8 cellular contexts compared by ENCODE assay signal in genomic region chr13:21458816-21459701, GRCh38. TPM values are rescaled to one million over a fixed set of nuclear protein-coding genes. Genes with fewer than 3 reads are reported as not detected.
DNase-seq lines count a peak whose midpoint lies in the region; ATAC-seq and TF ChIP-seq lines count a peak whose summit lies in the region.

ZDHHC20 (minus strand) TSS chr13:21459303; CDS start chr13:21459171, 132 bp downstream.

- no peak for TF ChIP-seq RAD21 in liver (IDR thresholded peaks at IDR 0.05)

- DNase-seq in AML-193 (lab: John Stamatoyannopoulos, UW) (peak; percentile 79 to 83), NCI-H748 (lab: John Stamatoyannopoulos, UW; ENCODE audit: unreplicated experiment) (peak; percentile 92), dermis blood vessel endothelial cell (peak; percentile 87)
- DNase-seq in activated CD4-positive, alpha-beta T cell treated with anti-CD3 and anti-CD28 coated beads, Interleukin-2, amount 50 U/mL, for 48 hours = peak; percentile 92
- peak; percentile 89 for DNase-seq in stimulated activated CD4-positive, alpha-beta T cell treated with anti-CD3 and anti-CD28 coated beads, Interleukin-4, amount 100 ng/mL, for 24 hours

- peak within 1 kb of the TSS; percentile 96 to 100 (median 98) for H3K4me3 ChIP-seq in liver (ENCODE audit: low read depth in 1 of 3, low read length in 3 of 3)

- H3K36me3 ChIP-seq in liver (ENCODE audit: control insufficient read depth in 4 of 4, insufficient read depth in 3 of 4, low read depth in 1 of 4, low read length in 3 of 4) = no peaks in the 10 kb centered on the region

- H3K4me1 ChIP-seq in liver (ENCODE audit: control insufficient read depth in 4 of 4, insufficient read depth in 4 of 4, low read length in 3 of 4) = peaks cover 1 to 19% (median 9%) of the 10 kb centered on the region in 4 donors

- H3K27me3 ChIP-seq in liver (ENCODE audit: control insufficient read depth in 4 of 4, insufficient read depth in 4 of 4, low read length in 3 of 4) = no peaks in the 10 kb centered on the region

- peak within 1 kb of the TSS; percentile 89 to 94 for H3K27ac ChIP-seq in liver (ENCODE audit: low read depth in 1 of 2, low read length in 2 of 2)

- TF ChIP-seq CTCF in liver (IDR thresholded peaks at IDR 0.05; ENCODE audit: low read depth, low read length, missing input control) = no peak

- H3K9ac ChIP-seq in liver (ENCODE audit: low read depth in 1 of 2, low read length in 2 of 2) = peak within 1 kb of the TSS; percentile 80 to 93

- ATAC-seq in GM19023 (IDR thresholded peaks at IDR 0.05; ENCODE audit: unreplicated experiment) = peak; percentile 86
- peak; percentile 92 for ATAC-seq in HG03280 (IDR thresholded peaks at IDR 0.05; ENCODE audit: unreplicated experiment)

- no peaks in the 10 kb centered on the region for H3K9me3 ChIP-seq in liver (ENCODE audit: control insufficient read depth in 4 of 4, low read length in 3 of 4)

- WGBS in liver = under 1% methylated on average over 107 of the region's 107 CpGs

TF ChIP-seq in liver, 16 proteins besides CTCF, POLR2A, EP300 and RAD21:
- TF ChIP-seq, protein P1, sequence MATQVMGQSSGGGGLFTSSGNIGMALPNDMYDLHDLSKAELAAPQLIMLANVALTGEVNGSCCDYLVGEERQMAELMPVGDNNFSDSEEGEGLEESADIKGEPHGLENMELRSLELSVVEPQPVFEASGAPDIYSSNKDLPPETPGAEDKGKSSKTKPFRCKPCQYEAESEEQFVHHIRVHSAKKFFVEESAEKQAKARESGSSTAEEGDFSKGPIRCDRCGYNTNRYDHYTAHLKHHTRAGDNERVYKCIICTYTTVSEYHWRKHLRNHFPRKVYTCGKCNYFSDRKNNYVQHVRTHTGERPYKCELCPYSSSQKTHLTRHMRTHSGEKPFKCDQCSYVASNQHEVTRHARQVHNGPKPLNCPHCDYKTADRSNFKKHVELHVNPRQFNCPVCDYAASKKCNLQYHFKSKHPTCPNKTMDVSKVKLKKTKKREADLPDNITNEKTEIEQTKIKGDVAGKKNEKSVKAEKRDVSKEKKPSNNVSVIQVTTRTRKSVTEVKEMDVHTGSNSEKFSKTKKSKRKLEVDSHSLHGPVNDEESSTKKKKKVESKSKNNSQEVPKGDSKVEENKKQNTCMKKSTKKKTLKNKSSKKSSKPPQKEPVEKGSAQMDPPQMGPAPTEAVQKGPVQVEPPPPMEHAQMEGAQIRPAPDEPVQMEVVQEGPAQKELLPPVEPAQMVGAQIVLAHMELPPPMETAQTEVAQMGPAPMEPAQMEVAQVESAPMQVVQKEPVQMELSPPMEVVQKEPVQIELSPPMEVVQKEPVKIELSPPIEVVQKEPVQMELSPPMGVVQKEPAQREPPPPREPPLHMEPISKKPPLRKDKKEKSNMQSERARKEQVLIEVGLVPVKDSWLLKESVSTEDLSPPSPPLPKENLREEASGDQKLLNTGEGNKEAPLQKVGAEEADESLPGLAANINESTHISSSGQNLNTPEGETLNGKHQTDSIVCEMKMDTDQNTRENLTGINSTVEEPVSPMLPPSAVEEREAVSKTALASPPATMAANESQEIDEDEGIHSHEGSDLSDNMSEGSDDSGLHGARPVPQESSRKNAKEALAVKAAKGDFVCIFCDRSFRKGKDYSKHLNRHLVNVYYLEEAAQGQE (IDR thresholded peaks at IDR 0.05) = peak; percentile 61
- TF ChIP-seq JUND (IDR thresholded peaks at IDR 0.05) (no peak), GABPA (IDR thresholded peaks at IDR 0.05 in 1 of 2, conservative IDR thresholded peaks at IDR 0.05 in 1 of 2) (no peak), YY1 (IDR thresholded peaks at IDR 0.05) (no peak), NR2F2 (IDR thresholded peaks at IDR 0.05) (no peak), HNF4A (conservative IDR thresholded peaks at IDR 0.05) (peak; percentile 39 to 43), HNF4G (IDR thresholded peaks at IDR 0.05) (no peak), SP1 (IDR thresholded peaks at IDR 0.05) (peak; percentile 49), FOXA1 (IDR thresholded peaks at IDR 0.05) (no peak), RXRA (IDR thresholded peaks at IDR 0.05) (no peak), FOXA2 (IDR thresholded peaks at IDR 0.05) (no peak), EGR1 (IDR thresholded peaks at IDR 0.05; ENCODE audit: low read depth in 2 of 2) (no peak), TAF1 (conservative IDR thresholded peaks at IDR 0.05) (no peak)
- TF ChIP-seq, protein P2, sequence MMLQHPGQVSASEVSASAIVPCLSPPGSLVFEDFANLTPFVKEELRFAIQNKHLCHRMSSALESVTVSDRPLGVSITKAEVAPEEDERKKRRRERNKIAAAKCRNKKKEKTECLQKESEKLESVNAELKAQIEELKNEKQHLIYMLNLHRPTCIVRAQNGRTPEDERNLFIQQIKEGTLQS (IDR thresholded peaks at IDR 0.05) = no peak
- TF ChIP-seq, protein P3, sequence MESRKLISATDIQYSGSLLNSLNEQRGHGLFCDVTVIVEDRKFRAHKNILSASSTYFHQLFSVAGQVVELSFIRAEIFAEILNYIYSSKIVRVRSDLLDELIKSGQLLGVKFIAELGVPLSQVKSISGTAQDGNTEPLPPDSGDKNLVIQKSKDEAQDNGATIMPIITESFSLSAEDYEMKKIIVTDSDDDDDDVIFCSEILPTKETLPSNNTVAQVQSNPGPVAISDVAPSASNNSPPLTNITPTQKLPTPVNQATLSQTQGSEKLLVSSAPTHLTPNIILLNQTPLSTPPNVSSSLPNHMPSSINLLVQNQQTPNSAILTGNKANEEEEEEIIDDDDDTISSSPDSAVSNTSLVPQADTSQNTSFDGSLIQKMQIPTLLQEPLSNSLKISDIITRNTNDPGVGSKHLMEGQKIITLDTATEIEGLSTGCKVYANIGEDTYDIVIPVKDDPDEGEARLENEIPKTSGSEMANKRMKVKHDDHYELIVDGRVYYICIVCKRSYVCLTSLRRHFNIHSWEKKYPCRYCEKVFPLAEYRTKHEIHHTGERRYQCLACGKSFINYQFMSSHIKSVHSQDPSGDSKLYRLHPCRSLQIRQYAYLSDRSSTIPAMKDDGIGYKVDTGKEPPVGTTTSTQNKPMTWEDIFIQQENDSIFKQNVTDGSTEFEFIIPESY (IDR thresholded peaks at IDR 0.05) = no peak
- TF ChIP-seq, protein P4, sequence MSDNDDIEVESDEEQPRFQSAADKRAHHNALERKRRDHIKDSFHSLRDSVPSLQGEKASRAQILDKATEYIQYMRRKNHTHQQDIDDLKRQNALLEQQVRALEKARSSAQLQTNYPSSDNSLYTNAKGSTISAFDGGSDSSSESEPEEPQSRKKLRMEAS (IDR thresholded peaks at IDR 0.05) = no peak

RNA-seq across cellular contexts. Expression of gene ZDHHC20, which starts in this region (rescaled TPM):
- total RNA-seq in dermis blood vessel endothelial cell = 110 and 123 TPM in 2 replicates
- total RNA-seq in liver = 10 to 100 TPM; 28.6 to 55.4 TPM
- 1 to 10 TPM; 7.7 to 8.5 TPM for polyA plus RNA-seq in liver

Comparison
In these comparisons a context has a peak if more than half of its experiments do, and no peak if none do; other contexts are left out.
1. Peak in every context shown above with its lines: DNase-seq, ATAC-seq, H3K4me3 ChIP-seq and H3K27ac ChIP-seq.